Comparison of ENCODE assay signal across 16 cellular contexts in genomic region chr2:189143930-189144329, GRCh38. TPM values are rescaled to one million over a fixed set of nuclear protein-coding genes. Genes with fewer than 3 reads are reported as not detected.
DNase-seq lines count a peak whose midpoint lies in the region; ATAC-seq and TF ChIP-seq lines count a peak whose summit lies in the region.
"Had no signal": no experiment of that assay in that cellular context is flagged by ENCODE, and none has a peak within 500 bp of the region (broad histone marks: within the 10 kb centered on the region; RNA-seq: fewer than 3 reads in every experiment).

No MANE protein-coding gene starts in this region.

- H4K20me1 ChIP-seq in SK-N-SH (ENCODE audit: insufficient read depth), result no peaks in the 10 kb centered on the region

- no peak; the same call in 2 of the 3 replicates for ATAC-seq in SK-N-SH treated with all-trans-retinoic acid at 6 μM for 48 hours
- ATAC-seq in esophagus mucosa, result no peak

- H3K9ac ChIP-seq in SK-N-SH (no peak overlapping the region), subcutaneous abdominal adipose tissue (ENCODE audit: low read length in 5 of 5) (peak overlapping the region in 1 of 5 donors; percentile 13)

- TF ChIP-seq RAD21 in SK-N-SH (IDR thresholded peaks at IDR 0.05; ENCODE audit: low read length), result no peak

- in situ Hi-C loops in SK-MEL-5 (cut with HindIII; ENCODE audit: low pct_unique_long_range_greater_than_20kb, low sequenced_read_pairs), result no loop called here

- peaks cover 0 to 5% of the 10 kb centered on the region in 2 experiments for H3K36me3 ChIP-seq in SK-N-SH (replicated peaks in 1 of 2; ENCODE audit: control insufficient read depth in 1 of 2, insufficient read depth in 2 of 2, low read length in 1 of 2)
- H3K36me3 ChIP-seq in subcutaneous abdominal adipose tissue (ENCODE audit: control insufficient read depth in 5 of 5, insufficient read depth in 5 of 5, low read length in 5 of 5), result no peaks in the 10 kb centered on the region
- H3K36me3 ChIP-seq: transverse colon had no signal

- CTCF ChIA-PET in SK-N-SH (lab: Yijun Ruan, JAX), result interaction anchor here (0.9 to 3.4 kb wide), 3 partner anchors 12 to 144 kb away, joined by 3 to 11 read pairs (median 6); no protein-coding TSS in a partner anchor

- no peaks in the 10 kb centered on the region for H3K9me2 ChIP-seq in SK-N-SH

- DNase-seq in SK-N-SH, result no peak
- peak; percentile 14 for DNase-seq in SK-MEL-5 (ENCODE audit: low read depth, low spot score)
- DNase-seq in fibroblast of the aortic adventitia (ENCODE audit: low read depth), result peak; percentile 85
- no peak for DNase-seq in GM19240 (ENCODE audit: insufficient read length, low spot score)
- no peak for DNase-seq in activated naive CD4-positive, alpha-beta T cell (lab: John Stamatoyannopoulos, UW)
- DNase-seq: 8988T; activated CD4-positive, alpha-beta memory T cell treated with anti-CD3 and anti-CD28 coated beads, Interleukin-2, amount 10 ng/mL, durations not matched to agents 7 days and 5 days; effector memory CD4-positive, alpha-beta T cell; natural killer cell; retina; SIG-M5; stimulated activated CD4-positive, alpha-beta T cell treated with anti-CD3 and anti-CD28 coated beads, Interleukin-4, amount 100 ng/mL, for 1 hour; transverse colon had no signal

- no peak overlapping the region for H3K4me2 ChIP-seq in SK-N-SH

- H3K27me3 ChIP-seq in SK-N-SH (ENCODE audit: insufficient read depth) (no peaks in the 10 kb centered on the region), subcutaneous abdominal adipose tissue (ENCODE audit: control insufficient read depth in 5 of 5, insufficient read depth in 4 of 5, low read length in 5 of 5) (no peaks in the 10 kb centered on the region)
- H3K27me3 ChIP-seq: transverse colon had no signal

- no peaks in the 10 kb centered on the region for H3K79me2 ChIP-seq in SK-N-SH (ENCODE audit: insufficient read depth)

- H3K4me1 ChIP-seq in SK-N-SH (ENCODE audit: control insufficient read depth in 1 of 2, insufficient read depth in 2 of 2, low read depth in 1 of 2, low read length in 1 of 2), result peaks cover 0 to 46% of the 10 kb centered on the region in 2 experiments; a peak in 2 of 4 replicates
- H3K4me1 ChIP-seq in subcutaneous abdominal adipose tissue (ENCODE audit: control insufficient read depth in 5 of 5, insufficient read depth in 5 of 5, low read length in 5 of 5), result peaks cover 0 to 27% (median 9%) of the 10 kb centered on the region in 5 donors

- POLR2A ChIA-PET in SK-N-SH (lab: Yijun Ruan, JAX), result no interaction called here

- peaks cover 14% of the 10 kb centered on the region for H3F3A ChIP-seq in SK-N-SH (replicated peaks; ENCODE audit: insufficient read depth)

- no peak for TF ChIP-seq CTCF in SK-N-SH (IDR thresholded peaks at IDR 0.05)
- no peak for TF ChIP-seq CTCF in fibroblast of the aortic adventitia (IDR thresholded peaks at IDR 0.05; ENCODE audit: insufficient read depth, low read length)

- peak overlapping the region; percentile 71 to 94; a peak in 3 of 4 replicates for H3K27ac ChIP-seq in SK-N-SH (ENCODE audit: low read depth in 2 of 2, low read length in 1 of 2)
- peak overlapping the region; percentile 64 for H3K27ac ChIP-seq in subcutaneous abdominal adipose tissue (ENCODE audit: low read depth, low read length)

- no peak for TF ChIP-seq EP300 in SK-N-SH (IDR thresholded peaks at IDR 0.05; ENCODE audit: borderline replicate concordance in 1 of 2, low read depth in 1 of 2, low read length in 1 of 2)

- 49% methylated on average over 2 of the region's 2 CpGs for WGBS in SK-N-SH (ENCODE audit: low lambda C conversion rate)

- H3K9me3 ChIP-seq in SK-N-SH (no peaks in the 10 kb centered on the region), subcutaneous abdominal adipose tissue (ENCODE audit: control insufficient read depth in 5 of 5, low read length in 5 of 5) (no peaks in the 10 kb centered on the region)
- H3K9me3 ChIP-seq: transverse colon had no signal

- H3K4me3 ChIP-seq in SK-N-SH (ENCODE audit: low read depth in 2 of 2, low read length in 1 of 2) (no peak overlapping the region), fibroblast of the aortic adventitia (ENCODE audit: low read depth, low read length) (no peak overlapping the region), subcutaneous abdominal adipose tissue (ENCODE audit: low read depth in 1 of 5, low read length in 5 of 5) (no peak overlapping the region)
- H3K4me3 ChIP-seq: transverse colon had no signal

- peak overlapping the region; percentile 32; the same call in 1 of the 2 replicates for H2AFZ ChIP-seq in SK-N-SH (ENCODE audit: low read depth)

TF ChIP-seq in SK-N-SH, 30 proteins besides CTCF, POLR2A, EP300 and RAD21:
- TF ChIP-seq TCF12 (IDR thresholded peaks at IDR 0.05), result peak; percentile 56; the same call in 1 of the 2 replicates
- TF ChIP-seq IRF3 (IDR thresholded peaks at IDR 0.05; ENCODE audit: low read depth, low read length), result no peak
- no peak for TF ChIP-seq PBX3 (IDR thresholded peaks at IDR 0.05)
- no peak for TF ChIP-seq FOSL2 (IDR thresholded peaks at IDR 0.05; ENCODE audit: borderline replicate concordance, low read depth)

TF ChIP-seq in SK-N-SH treated with all-trans-retinoic acid at 6 μM for 48 hours, 23 proteins besides CTCF, POLR2A, EP300 and RAD21:
- TF ChIP-seq ZFP30 (CRISPR knock-in tag; IDR thresholded peaks at IDR 0.05) (no peak), CSRNP3 (CRISPR knock-in tag; IDR thresholded peaks at IDR 0.05) (no peak), GLIS3 (CRISPR knock-in tag; IDR thresholded peaks at IDR 0.05) (no peak), ZFP3 (CRISPR knock-in tag; IDR thresholded peaks at IDR 0.05) (no peak), ZNF8 (CRISPR knock-in tag; IDR thresholded peaks at IDR 0.05) (no peak), PPARA (CRISPR knock-in tag; IDR thresholded peaks at IDR 0.05; ENCODE audit: borderline replicate concordance) (no peak), CSDC2 (CRISPR knock-in tag; IDR thresholded peaks at IDR 0.05) (no peak), TCF4 (CRISPR knock-in tag; IDR thresholded peaks at IDR 0.05; ENCODE audit: borderline replicate concordance) (no peak), RARB (CRISPR knock-in tag; IDR thresholded peaks at IDR 0.05) (no peak), ZNF565 (CRISPR knock-in tag; conservative IDR thresholded peaks at IDR 0.05; ENCODE audit: low read depth) (no peak), TSHZ2 (CRISPR knock-in tag; IDR thresholded peaks at IDR 0.05) (no peak), ESRRG (CRISPR knock-in tag; IDR thresholded peaks at IDR 0.05) (no peak)

RNA-seq across cellular contexts. Expression of gene COL5A2, which starts 35.6 kb away (rescaled TPM):
- 18.7 and 20.4 TPM in 2 replicates for polyA plus RNA-seq in SK-N-SH (2012; rRNA removed)
- 14.9 and 20.2 TPM in 2 replicates for polyA plus RNA-seq in SK-N-SH (2012; cell fraction: cytosol; rRNA removed)
- 18.2 and 26.5 TPM in 2 replicates for polyA plus RNA-seq in SK-N-SH (2012; cell fraction: nucleus; rRNA removed)
- 5.8 and 6.7 TPM in 2 replicates for total RNA-seq in SK-MEL-5 (2014; rRNA removed; shearing (Covaris generic))
- 7.3 and 9.0 TPM in 2 replicates for polyA plus RNA-seq in SK-MEL-5 (2015; cell fraction: cytosol; rRNA removed)
- polyA plus RNA-seq in SK-MEL-5 (2015; cell fraction: nucleus; rRNA removed), result 5.2 and 8.0 TPM in 2 replicates
- total RNA-seq in fibroblast of the aortic adventitia (ENCODE audit: low replicate concordance) (133 and 671 TPM in 2 replicates), esophagus mucosa (6.3 TPM)

Comparison
In these comparisons a context has a peak if more than half of its experiments do, and no peak if none do; other contexts are left out.
1. DNase-seq: peak in SK-MEL-5 (single experiment) and fibroblast of the aortic adventitia (single experiment); none in SK-N-SH (single experiment), GM19240 (single experiment) and activated naive CD4-positive, alpha-beta T cell (0 of 4).
2. RNA of gene COL5A2, which starts 35.6 kb away (total RNA-seq): 133 to 671 TPM in fibroblast of the aortic adventitia; 5.8 to 6.7 TPM in SK-MEL-5 and 6.3 TPM in esophagus mucosa (single experiment); every median in the first group is over 10 times any median in the second.